ENCODE assay signal across 8 cellular contexts in the genomic region with DNA sequence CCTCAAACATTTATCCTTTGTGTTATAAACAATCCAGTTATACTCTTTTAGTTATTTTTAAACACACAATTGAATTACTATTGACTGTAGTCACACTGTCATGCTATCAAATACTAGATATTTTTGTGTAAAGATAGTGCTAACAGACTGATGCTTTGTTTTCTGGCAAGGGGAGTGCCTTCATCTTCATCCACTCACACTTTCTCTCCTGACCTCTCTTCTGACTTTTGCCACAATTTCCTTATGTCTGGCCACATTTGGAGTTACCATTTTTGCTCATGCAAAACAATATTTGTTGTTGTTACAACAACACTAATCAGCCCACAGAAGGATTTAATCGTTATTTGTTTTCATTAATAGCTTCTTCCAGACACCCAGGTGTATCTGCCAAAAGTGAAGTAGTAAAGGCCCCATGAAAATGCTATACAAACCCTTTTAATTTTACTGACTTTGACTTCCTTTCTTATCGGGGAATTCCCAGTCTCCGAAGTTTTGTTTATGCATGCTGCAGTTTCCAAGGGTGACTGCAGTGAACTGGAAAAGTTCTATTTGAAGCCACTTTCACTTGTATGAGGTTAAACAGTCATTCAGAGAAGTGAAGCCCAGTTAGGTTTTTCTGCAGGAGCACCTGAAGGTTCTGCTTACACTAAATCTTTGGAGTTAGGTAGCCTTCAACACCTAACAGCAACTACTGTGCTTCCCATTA.
A peak's percentile ranks its signal among the peaks of the same experiment; 100 is the strongest.
DNase-seq lines count a peak whose midpoint lies in the region; ATAC-seq and TF ChIP-seq lines count a peak whose summit lies in the region.

No MANE protein-coding gene starts in this region.

- peak overlapping the region; percentile 79 to 92 (median 86) for H3K27ac Mint-ChIP-seq in IgD-negative memory B cell

- H3K79me2 ChIP-seq in Karpas-422 (ENCODE audit: low read length) = no peaks in the 10 kb centered on the region

- H3K9me3 ChIP-seq in Karpas-422 (ENCODE audit: low read length) = no peaks in the 10 kb centered on the region

- peaks cover 2% of the 10 kb centered on the region for H3K36me3 Mint-ChIP-seq in IgD-negative memory B cell

- no peak overlapping the region for H2AFZ ChIP-seq in Karpas-422 (ENCODE audit: low read length)

- ATAC-seq in GM21576 (IDR thresholded peaks at IDR 0.05; ENCODE audit: unreplicated experiment) = peak; percentile 90

- peaks cover 0 to 3% (median 2%) of the 10 kb centered on the region in 3 donors for H3K9me3 Mint-ChIP-seq in IgD-negative memory B cell

- no peaks in the 10 kb centered on the region for H3K27me3 Mint-ChIP-seq in IgD-negative memory B cell

- H3K4me3 ChIP-seq in Karpas-422 (ENCODE audit: low read length) = no peak overlapping the region

- H3K4me3 Mint-ChIP-seq in IgD-negative memory B cell = peak overlapping the region; percentile 3 to 61 (median 44)

- DNase-seq in GM10248 (ENCODE audit: extremely low spot score) = peak; percentile 46
- peak; percentile 82 for DNase-seq in iris pigment epithelial cell (ENCODE audit: low read depth)
- DNase-seq in NCI-H2107 (lab: John Stamatoyannopoulos, UW) = no peak
- no peak for DNase-seq in T-helper 9 cell
- DNase-seq in NCI-H2081 (lab: John Stamatoyannopoulos, UW) = no peak
- DNase-seq in Karpas-422 = no peak

- H3K4me1 ChIP-seq in Karpas-422 (ENCODE audit: low read length) = no peaks in the 10 kb centered on the region

- CTCF ChIA-PET in GM10248 (lab: Yijun Ruan, JAX) = interaction anchor here (1.3 to 3.0 kb wide), 4 partner anchors 10 to 56 kb away, joined by 4 to 11 read pairs (median 8); no protein-coding TSS in a partner anchor

- H4K20me1 ChIP-seq in Karpas-422 (ENCODE audit: insufficient read depth, low read depth, low read length) = no peaks in the 10 kb centered on the region

- no peaks in the 10 kb centered on the region for H3K36me3 ChIP-seq in Karpas-422 (ENCODE audit: insufficient read depth, low read length)

- no peak overlapping the region for H3K27ac ChIP-seq in Karpas-422 (ENCODE audit: low read length)

- H3K9me2 ChIP-seq in Karpas-422 (replicated peaks; ENCODE audit: insufficient read depth, low read length) = no peaks in the 10 kb centered on the region

- no peak overlapping the region for H3K9ac ChIP-seq in Karpas-422 (ENCODE audit: low read length)

- peaks cover 25 to 28% (median 26%) of the 10 kb centered on the region in 3 donors for H3K4me1 Mint-ChIP-seq in IgD-negative memory B cell

- no peak overlapping the region for H3K4me2 ChIP-seq in Karpas-422 (ENCODE audit: low read depth, low read length, poor library complexity, severe bottlenecking)

- no peak for TF ChIP-seq CTCF in GM10248 (IDR thresholded peaks at IDR 0.05; ENCODE audit: control extremely low read depth, extremely low read depth, low read depth, missing control alignments)

- POLR2A ChIA-PET in GM10248 (lab: Yijun Ruan, JAX) = interaction anchor here (0.8 kb wide), 1 partner anchor 1871 kb away, joined by 3 read pairs; no protein-coding TSS in a partner anchor

- no peaks in the 10 kb centered on the region for H3K27me3 ChIP-seq in Karpas-422 (ENCODE audit: low read length)

Comparison
In these comparisons a context has a peak if more than half of its experiments do, and no peak if none do; other contexts are left out.
1. DNase-seq: peak in GM10248 (single experiment) and iris pigment epithelial cell (single experiment); none in NCI-H2107 (single experiment), T-helper 9 cell (single experiment), NCI-H2081 (0 of 2) and Karpas-422 (single experiment).